1 cellular context compared by ENCODE assay signal in the genomic region with DNA sequence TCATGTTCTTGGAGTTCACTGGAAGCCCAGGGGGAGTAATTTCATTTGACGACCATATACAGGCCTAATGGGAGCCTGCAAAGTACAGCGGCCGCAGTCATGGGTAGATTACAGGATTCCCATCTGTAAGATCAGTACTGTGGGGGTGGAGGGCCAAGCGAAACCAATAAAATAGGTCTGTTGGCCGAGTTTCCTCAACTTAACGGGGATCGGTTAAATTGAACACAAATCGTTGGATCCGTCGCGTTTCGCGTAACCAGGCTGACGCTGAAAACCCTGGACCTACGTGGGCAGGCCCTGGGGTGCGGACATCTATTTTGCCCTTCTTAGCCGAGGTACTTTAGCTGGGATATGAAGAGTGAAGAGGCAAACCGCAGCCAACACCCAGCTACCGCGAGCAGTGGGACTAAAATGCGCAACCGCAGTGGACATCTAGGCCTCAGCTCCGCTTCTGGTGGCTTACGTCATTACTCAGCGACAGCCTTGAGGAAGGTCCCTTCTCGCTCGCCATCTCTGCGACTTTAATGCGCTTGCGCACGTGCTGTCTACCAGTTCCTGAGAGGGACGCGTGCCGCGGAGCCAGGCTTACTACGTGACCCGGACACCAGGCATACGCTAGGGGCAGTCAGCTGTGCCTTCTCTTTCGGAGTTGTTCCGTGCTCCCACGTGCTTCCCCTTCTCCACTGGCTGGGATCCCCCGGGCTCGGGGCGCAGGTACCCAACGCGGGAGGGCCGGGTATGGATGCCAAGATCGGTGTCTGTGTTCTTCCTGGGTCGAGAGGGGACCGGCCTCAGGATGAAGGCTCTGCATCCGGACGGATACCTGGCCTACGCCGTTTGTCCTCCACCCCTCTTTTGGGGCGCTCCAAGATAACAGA.
TF ChIP-seq lines count a peak whose summit lies in the region.

A gene (plus strand): TSS at position 551 of the 878 bp plus-strand sequence. CDS start 2,597 bp downstream, outside the sequence.

TF ChIP-seq in WTC11, 78 proteins besides CTCF, POLR2A, EP300 and RAD21 (continued from another document):
- TF ChIP-seq, protein P1, sequence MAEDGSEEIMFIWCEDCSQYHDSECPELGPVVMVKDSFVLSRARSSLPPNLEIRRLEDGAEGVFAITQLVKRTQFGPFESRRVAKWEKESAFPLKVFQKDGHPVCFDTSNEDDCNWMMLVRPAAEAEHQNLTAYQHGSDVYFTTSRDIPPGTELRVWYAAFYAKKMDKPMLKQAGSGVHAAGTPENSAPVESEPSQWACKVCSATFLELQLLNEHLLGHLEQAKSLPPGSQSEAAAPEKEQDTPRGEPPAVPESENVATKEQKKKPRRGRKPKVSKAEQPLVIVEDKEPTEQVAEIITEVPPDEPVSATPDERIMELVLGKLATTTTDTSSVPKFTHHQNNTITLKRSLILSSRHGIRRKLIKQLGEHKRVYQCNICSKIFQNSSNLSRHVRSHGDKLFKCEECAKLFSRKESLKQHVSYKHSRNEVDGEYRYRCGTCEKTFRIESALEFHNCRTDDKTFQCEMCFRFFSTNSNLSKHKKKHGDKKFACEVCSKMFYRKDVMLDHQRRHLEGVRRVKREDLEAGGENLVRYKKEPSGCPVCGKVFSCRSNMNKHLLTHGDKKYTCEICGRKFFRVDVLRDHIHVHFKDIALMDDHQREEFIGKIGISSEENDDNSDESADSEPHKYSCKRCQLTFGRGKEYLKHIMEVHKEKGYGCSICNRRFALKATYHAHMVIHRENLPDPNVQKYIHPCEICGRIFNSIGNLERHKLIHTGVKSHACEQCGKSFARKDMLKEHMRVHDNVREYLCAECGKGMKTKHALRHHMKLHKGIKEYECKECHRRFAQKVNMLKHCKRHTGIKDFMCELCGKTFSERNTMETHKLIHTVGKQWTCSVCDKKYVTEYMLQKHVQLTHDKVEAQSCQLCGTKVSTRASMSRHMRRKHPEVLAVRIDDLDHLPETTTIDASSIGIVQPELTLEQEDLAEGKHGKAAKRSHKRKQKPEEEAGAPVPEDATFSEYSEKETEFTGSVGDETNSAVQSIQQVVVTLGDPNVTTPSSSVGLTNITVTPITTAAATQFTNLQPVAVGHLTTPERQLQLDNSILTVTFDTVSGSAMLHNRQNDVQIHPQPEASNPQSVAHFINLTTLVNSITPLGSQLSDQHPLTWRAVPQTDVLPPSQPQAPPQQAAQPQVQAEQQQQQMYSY (CRISPR knock-in tag; IDR thresholded peaks at IDR 0.05), result peak; percentile 21; the same call in 1 of the 2 replicates
- TF ChIP-seq NFATC4 (CRISPR knock-in tag; IDR thresholded peaks at IDR 0.05) (peak; percentile 94), NR3C1 (CRISPR knock-in tag; conservative IDR thresholded peaks at IDR 0.05; ENCODE audit: low read depth) (no peak), NR1H2 (CRISPR knock-in tag; IDR thresholded peaks at IDR 0.05) (no peak), SP1 (CRISPR knock-in tag; conservative IDR thresholded peaks at IDR 0.05) (peak; percentile 87), ATF1 (CRISPR knock-in tag; IDR thresholded peaks at IDR 0.05) (peak; percentile 91)
TF ChIP-seq in WTC11: peak in this region for 36.
